ENCODE assay signal across 22 cellular contexts in genomic region chr1:80646053-80646452, GRCh38.
DNase-seq lines count a peak whose midpoint lies in the region; ATAC-seq, FAIRE-seq and TF ChIP-seq lines count a peak whose summit lies in the region.
"Had no signal": no experiment of that assay in that cellular context is flagged by ENCODE, and none has a peak within 500 bp of the region (broad histone marks: within the 10 kb centered on the region; RNA-seq: fewer than 3 reads in every experiment).

No MANE protein-coding gene starts in this region.

- POLR2A ChIA-PET in HEK293 (lab: Yijun Ruan, JAX), result no interaction called here

- H3K4me3 ChIP-seq in HEK293 (ENCODE audit: low read depth, low read length), result no peak overlapping the region
- no peak overlapping the region for H3K4me3 ChIP-seq in right atrium auricular region
- H3K4me3 ChIP-seq: BLaER1 treated with 17β-estradiol and CSF1 and Interleukin-3, amounts not matched to agents 10 nM and 100 nM; GM12878; GM23248 had no signal

- no peaks in the 10 kb centered on the region for H3K27me3 ChIP-seq in right atrium auricular region
- H3K27me3 ChIP-seq: BLaER1 treated with 17β-estradiol and CSF1 and Interleukin-3, amounts not matched to agents 10 nM and 100 nM had no signal

- H3K36me3 Mint-ChIP-seq in memory B cell, result peaks cover 28% of the 10 kb centered on the region
- no peaks in the 10 kb centered on the region for H3K36me3 Mint-ChIP-seq in activated CD8-positive, alpha-beta memory T cell treated with anti-CD3 and anti-CD28 coated beads, Interleukin-2, amount 10 ng/mL, durations not matched to agents 7 days and 5 days
- H3K36me3 Mint-ChIP-seq: CD14-positive monocyte; CD8-positive, alpha-beta memory T cell had no signal

- H3K9me3 Mint-ChIP-seq in memory B cell, result peaks cover under 1% of the 10 kb centered on the region
- peaks cover 11% of the 10 kb centered on the region for H3K9me3 Mint-ChIP-seq in activated CD8-positive, alpha-beta memory T cell treated with anti-CD3 and anti-CD28 coated beads, Interleukin-2, amount 10 ng/mL, durations not matched to agents 7 days and 5 days (ENCODE audit: low read depth)

- H3K27me3 Mint-ChIP-seq in memory B cell, result no peaks in the 10 kb centered on the region
- no peaks in the 10 kb centered on the region for H3K27me3 Mint-ChIP-seq in activated CD8-positive, alpha-beta memory T cell treated with anti-CD3 and anti-CD28 coated beads, Interleukin-2, amount 10 ng/mL, durations not matched to agents 7 days and 5 days
- H3K27me3 Mint-ChIP-seq: B cell; CD4-positive, alpha-beta T cell; CD8-positive, alpha-beta memory T cell had no signal

- no peak overlapping the region for H3K27ac ChIP-seq in HEK293 (ENCODE audit: extremely low read depth, low read depth, low read length)
- no peak overlapping the region for H3K27ac ChIP-seq in right atrium auricular region
- H3K27ac ChIP-seq: BLaER1 treated with 17β-estradiol and CSF1 and Interleukin-3, amounts not matched to agents 10 nM and 100 nM; GM23248 had no signal

- CTCF ChIA-PET in HEK293 (lab: Yijun Ruan, JAX), result interaction anchor here (0.8 kb wide), 1 partner anchor 10 kb away, joined by 3 read pairs; no protein-coding TSS in a partner anchor
- CTCF ChIA-PET in activated CD8-positive, alpha-beta memory T cell treated with anti-CD3 and anti-CD28 coated beads, Interleukin-2, amount 10 ng/mL, durations not matched to agents 7 days and 5 days (lab: Charles Lee), result interaction anchor here (0.7 kb wide), 1 partner anchor 912 kb away, joined by 3 read pairs; no protein-coding TSS in a partner anchor

- H3K36me3 ChIP-seq in HEK293 (ENCODE audit: control insufficient read depth in 2 of 2, insufficient read depth in 1 of 2, low read length in 2 of 2) (no peaks in the 10 kb centered on the region), right atrium auricular region (no peaks in the 10 kb centered on the region)
- H3K36me3 ChIP-seq: BLaER1 treated with 17β-estradiol and CSF1 and Interleukin-3, amounts not matched to agents 10 nM and 100 nM had no signal

- DNase-seq in memory B cell (ENCODE audit: low spot score in 2 of 2), result no peak
- DNase-seq in right atrium auricular region (ENCODE audit: low spot score), result no peak
- DNase-seq in activated CD8-positive, alpha-beta memory T cell treated with anti-CD3 and anti-CD28 coated beads, Interleukin-2, amount 10 ng/mL, durations not matched to agents 7 days and 5 days, result no peak
- DNase-seq in HUDEP-2 (lab: John Stamatoyannopoulos, UW; ENCODE audit: unreplicated experiment in 76 of 76), result no peak
- DNase-seq: CD4-positive, alpha-beta T cell; CD8-positive, alpha-beta memory T cell; DMS 273 treated with DMSO at 0.1 percent for 48 hours; DMS79; EL; GDM1; GM23248; H7; HCEC 1CT had no signal

- H3K4me1 ChIP-seq in HEK293 (ENCODE audit: control insufficient read depth, insufficient read depth, low read length), result no peaks in the 10 kb centered on the region
- no peaks in the 10 kb centered on the region for H3K4me1 ChIP-seq in right atrium auricular region

- FAIRE-seq in endometrium (lab: Jason Lieb, UNC), result peak; percentile 29
- FAIRE-seq: D721Med, GM12878, GM19239, H1 had no signal

- H3K4me3 Mint-ChIP-seq in memory B cell, result no peak overlapping the region
- H3K4me3 Mint-ChIP-seq in activated CD8-positive, alpha-beta memory T cell treated with anti-CD3 and anti-CD28 coated beads, Interleukin-2, amount 10 ng/mL, durations not matched to agents 7 days and 5 days, result no peak overlapping the region
- H3K4me3 Mint-ChIP-seq: B cell; CD14-positive monocyte; CD4-positive, alpha-beta T cell; CD8-positive, alpha-beta memory T cell had no signal

- no peak for ATAC-seq in memory B cell (ENCODE audit: low read depth)
- no peak for ATAC-seq in activated CD8-positive, alpha-beta memory T cell treated with anti-CD3 and anti-CD28 coated beads, Interleukin-2, amount 10 ng/mL, durations not matched to agents 7 days and 5 days

- H3K4me1 Mint-ChIP-seq in memory B cell, result peaks cover 5% of the 10 kb centered on the region
- no peaks in the 10 kb centered on the region for H3K4me1 Mint-ChIP-seq in activated CD8-positive, alpha-beta memory T cell treated with anti-CD3 and anti-CD28 coated beads, Interleukin-2, amount 10 ng/mL, durations not matched to agents 7 days and 5 days
- H3K4me1 Mint-ChIP-seq: CD14-positive monocyte; CD8-positive, alpha-beta memory T cell had no signal

- TF ChIP-seq CTCF in HEK293 (tag by site-specific recombination; IDR thresholded peaks at IDR 0.05) (no peak), right atrium auricular region (IDR thresholded peaks at IDR 0.05) (no peak)

- H3K9me3 ChIP-seq in HEK293 (ENCODE audit: control insufficient read depth, insufficient read depth, low read depth, low read length), result no peaks in the 10 kb centered on the region
- no peaks in the 10 kb centered on the region for H3K9me3 ChIP-seq in right atrium auricular region
- H3K9me3 ChIP-seq: BLaER1 treated with 17β-estradiol and CSF1 and Interleukin-3, amounts not matched to agents 10 nM and 100 nM had no signal

- peak overlapping the region; percentile 10 for H3K27ac Mint-ChIP-seq in memory B cell
- H3K27ac Mint-ChIP-seq in activated CD8-positive, alpha-beta memory T cell treated with anti-CD3 and anti-CD28 coated beads, Interleukin-2, amount 10 ng/mL, durations not matched to agents 7 days and 5 days, result no peak overlapping the region
- H3K27ac Mint-ChIP-seq: B cell; CD14-positive monocyte; CD4-positive, alpha-beta T cell; CD8-positive, alpha-beta memory T cell had no signal

TF ChIP-seq in HEK293, 187 proteins besides CTCF, POLR2A, EP300 and RAD21:
- TF ChIP-seq PRDM1 (tag by site-specific recombination; IDR thresholded peaks at IDR 0.05) (peak; percentile 58; the same call in 1 of the 2 replicates), ATF2 (tag by site-specific recombination; IDR thresholded peaks at IDR 0.05; ENCODE audit: low read depth) (0 out of 2 replicates have a peak, but pooled peaks have one; percentile 6), ZNF112 (tag by site-specific recombination; IDR thresholded peaks at IDR 0.05) (no peak), PRDM6 (tag by site-specific recombination; IDR thresholded peaks at IDR 0.05) (0 out of 2 replicates have a peak, but pooled peaks have one; percentile 12)
